In genomic region chr12:94305293-94305957, GRCh38 we compare ENCODE assay signal across 8 cellular contexts.
DNase-seq lines count a peak whose midpoint lies in the region; ATAC-seq and TF ChIP-seq lines count a peak whose summit lies in the region.

No MANE protein-coding gene starts in this region.

- no peak overlapping the region for H3K4me3 ChIP-seq in right lobe of liver
- no peak overlapping the region for H3K4me3 ChIP-seq in CD8-positive, alpha-beta T cell (ENCODE audit: low read depth, low read length)
- no peak overlapping the region for H3K4me3 ChIP-seq in PC-3 (ENCODE audit: low read length)

- DNase-seq in GM04503 (ENCODE audit: low read depth) (peak; percentile 4), T-cell (no peak), right lobe of liver (no peak), NCI-H146 (lab: John Stamatoyannopoulos, UW) (no peak), PC-3 (no peak), SHP77 treated with DMSO at 0.1 percent for 48 hours (lab: John Stamatoyannopoulos, UW) (no peak)
- DNase-seq in CD8-positive, alpha-beta T cell, result no peak

- H2AFZ ChIP-seq in PC-3 (ENCODE audit: low read length), result no peak overlapping the region

- H3K27ac ChIP-seq in right lobe of liver (no peak overlapping the region), PC-3 (ENCODE audit: low read length) (no peak overlapping the region)
- no peak overlapping the region for H3K27ac ChIP-seq in CD8-positive, alpha-beta T cell (ENCODE audit: low read depth, low read length)

- POLR2A ChIA-PET in T-cell (lab: Charles Lee), result interaction anchor here in 1 of 2 donors (0.6 kb wide), 1 partner anchor 124 kb away, joined by 3 read pairs; no protein-coding TSS in a partner anchor
- POLR2A ChIA-PET in CD8-positive, alpha-beta T cell (lab: Charles Lee), result no interaction called here
- POLR2A ChIA-PET in PC-3 (lab: Charles Lee; ENCODE audit: unreplicated experiment), result no interaction called here

- no peaks in the 10 kb centered on the region for H3F3A ChIP-seq in PC-3 (ENCODE audit: low read length, unreplicated experiment)

- BruUV-seq in PC-3 (replicated peaks; lab: Mats Ljungman, UMichigan), result no TSS peak

- H3K36me3 Mint-ChIP-seq in T-cell, result peaks cover 68% of the 10 kb centered on the region
- H3K36me3 Mint-ChIP-seq in CD8-positive, alpha-beta T cell, result peaks cover 79% of the 10 kb centered on the region

- no peaks in the 10 kb centered on the region for H3K79me2 ChIP-seq in PC-3 (ENCODE audit: low read length)

- intact Hi-C loops in right lobe of liver (cut with DNase I) (no loop called here), PC-3 (cut with micrococcal nuclease) (no loop called here)
- intact Hi-C loops in CD8-positive, alpha-beta T cell (cut with DNase I, micrococcal nuclease), result no loop called here

- TF ChIP-seq CTCF in right lobe of liver (IDR thresholded peaks at IDR 0.05) (no peak), PC-3 (conservative IDR thresholded peaks at IDR 0.05; ENCODE audit: low read depth, low read length) (no peak)
- TF ChIP-seq CTCF in CD8-positive, alpha-beta T cell (IDR thresholded peaks at IDR 0.05), result no peak

- H4K20me1 ChIP-seq in PC-3 (ENCODE audit: low read length), result no peaks in the 10 kb centered on the region

- no peak overlapping the region for H3K4me3 Mint-ChIP-seq in T-cell
- H3K4me3 Mint-ChIP-seq in CD8-positive, alpha-beta T cell, result no peak overlapping the region

- no peak for TF ChIP-seq POLR2A in right lobe of liver (IDR thresholded peaks at IDR 0.05)

- H3K4me1 ChIP-seq in right lobe of liver, result peaks cover 0 to 12% (median 0%) of the 10 kb centered on the region in 4 donors
- H3K4me1 ChIP-seq in CD8-positive, alpha-beta T cell (ENCODE audit: insufficient read depth, low read length), result no peaks in the 10 kb centered on the region
- no peaks in the 10 kb centered on the region for H3K4me1 ChIP-seq in PC-3 (ENCODE audit: insufficient read depth, low read length)

- H3K27me3 Mint-ChIP-seq in T-cell, result no peaks in the 10 kb centered on the region
- no peaks in the 10 kb centered on the region for H3K27me3 Mint-ChIP-seq in CD8-positive, alpha-beta T cell (ENCODE audit: low read depth)

- H3K4me2 ChIP-seq in PC-3 (ENCODE audit: low read length), result no peak overlapping the region

- peaks cover 0 to 14% (median 10%) of the 10 kb centered on the region in 3 donors for H3K4me1 Mint-ChIP-seq in T-cell
- H3K4me1 Mint-ChIP-seq in CD8-positive, alpha-beta T cell (ENCODE audit: low read depth), result peaks cover 4% of the 10 kb centered on the region

- peak; percentile 61 for ATAC-seq in HG02571 (IDR thresholded peaks at IDR 0.05; ENCODE audit: unreplicated experiment)
- ATAC-seq in T-cell (replicated peaks in 1 of 4), result no peak
- peak; percentile 60 to 89 (median 70) for ATAC-seq in right lobe of liver
- ATAC-seq in CD8-positive, alpha-beta T cell, result no peak
- ATAC-seq in PC-3, result no peak

- peaks cover 0 to 5% (median 0%) of the 10 kb centered on the region in 4 donors for H3K36me3 ChIP-seq in right lobe of liver
- peaks cover 18% of the 10 kb centered on the region for H3K36me3 ChIP-seq in CD8-positive, alpha-beta T cell (ENCODE audit: insufficient read depth, low read length)
- peaks cover 32% of the 10 kb centered on the region; the same call in 1 of the 2 replicates for H3K36me3 ChIP-seq in PC-3 (ENCODE audit: low read depth, low read length)

- H3K9me3 Mint-ChIP-seq in T-cell, result no peaks in the 10 kb centered on the region
- no peaks in the 10 kb centered on the region for H3K9me3 Mint-ChIP-seq in CD8-positive, alpha-beta T cell

- peak overlapping the region; percentile 34 to 45 for H3K27ac Mint-ChIP-seq in T-cell
- H3K27ac Mint-ChIP-seq in CD8-positive, alpha-beta T cell, result no peak overlapping the region

- WGBS in right lobe of liver (ENCODE audit: insufficient coverage, low coverage, low lambda C conversion rate, missing lambda C conversion rate), result 24% methylated on average over 7 of the region's 7 CpGs

- H3K9me2 ChIP-seq in PC-3 (replicated peaks; ENCODE audit: low read length), result no peaks in the 10 kb centered on the region

- H3K27me3 ChIP-seq in right lobe of liver (no peaks in the 10 kb centered on the region), PC-3 (ENCODE audit: low read length) (no peaks in the 10 kb centered on the region)
- no peaks in the 10 kb centered on the region for H3K27me3 ChIP-seq in CD8-positive, alpha-beta T cell (ENCODE audit: insufficient read depth, low read length)

- no peak overlapping the region for H3K9ac ChIP-seq in PC-3 (ENCODE audit: low read length)

- CTCF ChIA-PET in T-cell (lab: Charles Lee) (interaction anchor here in 1 of 2 donors (0.6 kb wide), 1 partner anchor 232 kb away, joined by 4 read pairs; no protein-coding TSS in a partner anchor), PC-3 (lab: Charles Lee) (no interaction called here)
- CTCF ChIA-PET in CD8-positive, alpha-beta T cell (lab: Charles Lee), result interaction anchor here (0.7 kb wide), 1 partner anchor 16 kb away, joined by 3 read pairs; no protein-coding TSS in a partner anchor

- H3K9me3 ChIP-seq in right lobe of liver (no peaks in the 10 kb centered on the region), PC-3 (ENCODE audit: low read length) (no peaks in the 10 kb centered on the region)
- H3K9me3 ChIP-seq in CD8-positive, alpha-beta T cell (ENCODE audit: low read length), result no peaks in the 10 kb centered on the region

Comparison
In these comparisons a context has a peak if more than half of its experiments do, and no peak if none do; other contexts are left out.
1. ATAC-seq: peak in HG02571 (single experiment) and right lobe of liver (4 of 4); none in T-cell (0 of 4), CD8-positive, alpha-beta T cell (single experiment) and PC-3 (single experiment).